ENCODE assay signal across 16 cellular contexts in the genomic region with DNA sequence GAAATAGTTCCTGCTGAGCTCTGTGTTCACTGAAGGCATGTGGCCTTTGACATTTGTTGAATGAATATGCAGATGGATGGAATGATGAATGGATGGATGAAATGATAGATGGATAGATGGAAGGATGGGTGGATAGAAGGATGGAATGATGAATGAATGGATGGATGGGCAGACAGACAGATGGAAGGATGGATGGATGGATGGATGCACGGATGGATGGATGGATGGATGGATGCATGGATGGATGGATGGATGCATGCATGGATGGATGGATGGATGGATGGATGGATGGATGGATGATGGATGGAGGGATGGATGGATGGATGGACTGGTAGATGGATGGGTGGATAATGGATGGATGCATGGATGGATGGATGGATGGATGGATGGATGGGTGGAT. TPM values are rescaled to one million over a fixed set of nuclear protein-coding genes. Genes with fewer than 3 reads are reported as not detected.
"Had no signal": no experiment of that assay in that cellular context is flagged by ENCODE, and none has a peak within 500 bp of the region (broad histone marks: within the 10 kb centered on the region; RNA-seq: fewer than 3 reads in every experiment).

No MANE protein-coding gene starts in this region.

RNA-seq across cellular contexts. Expression of gene TMEM132D, which starts 4.8 kb away (rescaled TPM):
- total RNA-seq: activated naive CD4-positive, alpha-beta T cell treated with anti-CD3 and anti-CD28 coated beads for 36 hours; activated naive CD4-positive, alpha-beta T cell treated with anti-CD3 and anti-CD28 coated beads, Interleukin-2, amount 50 U/mL, for 72 hours; activated naive CD8-positive, alpha-beta T cell treated with anti-CD3 and anti-CD28 coated beads for 36 hours; activated naive CD8-positive, alpha-beta T cell treated with anti-CD3 and anti-CD28 coated beads, Interleukin-2, amount 10 ng/mL, durations not matched to agents 7 days and 5 days; activated T-cell treated with anti-CD3 and anti-CD28 coated beads, Interleukin-2, amount 50 U/mL, for 4 hours; activated T-cell treated with anti-CD3 and anti-CD28 coated beads, Interleukin-2, amount 50 U/mL, for 72 hours; activated T-helper 1 cell treated with anti-CD3 and anti-CD28 coated beads, Interleukin-12 subunit alpha, Interleukin-12 subunit beta, Interleukin-2, Interleukin-4 antibody, amounts not matched to agents 30 ng/mL and 10 ng/mL and 1 ng/mL, durations not matched to agents 14 hours and 24 hours and 36 hours; activated T-helper 17 cell treated with anti-CD3 and anti-CD28 coated beads, Interleukin-2, amount 50 U/mL, for 72 hours; activated T-helper 2 cell treated with anti-CD3 and anti-CD28 coated beads, Interferon-gamma antibody, Interleukin-2, Interleukin-4, amounts not matched to agents 10 μg/mL and 5 μg/mL and 100 μg/mL, durations not matched to agents 14 hours and 24 hours and 36 hours; aorta; ascending aorta; astrocyte; breast epithelium; bronchial epithelial cell; cardiac septum had no signal
- polyA plus RNA-seq: aorta, cardiac muscle cell had no signal
